1 cellular context compared by ENCODE assay signal in the genomic region with DNA sequence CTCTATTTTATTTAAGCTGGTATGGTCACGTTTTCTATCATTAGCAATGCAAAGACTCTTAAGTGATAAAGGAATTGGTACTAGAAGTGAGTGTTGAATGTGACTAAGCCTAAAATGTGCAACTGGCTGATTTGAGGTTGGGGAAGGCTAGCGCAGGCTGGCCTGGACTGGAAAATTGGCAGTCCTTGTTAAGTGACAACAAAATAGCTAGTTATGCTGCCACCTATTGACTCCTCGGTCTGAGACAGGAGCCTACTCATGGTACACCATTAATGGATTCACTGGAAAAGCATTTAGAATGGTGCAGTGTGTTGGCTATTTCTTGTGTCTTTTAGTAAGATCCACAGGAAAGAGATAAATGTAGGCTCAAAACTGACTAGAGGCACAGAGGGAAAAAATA.
TF ChIP-seq lines count a peak whose summit lies in the region.

No MANE protein-coding gene starts in this region.

TF ChIP-seq in GM23338, 12 proteins besides CTCF, POLR2A, EP300 and RAD21 (continued from another document):
- TF ChIP-seq, protein P1, sequence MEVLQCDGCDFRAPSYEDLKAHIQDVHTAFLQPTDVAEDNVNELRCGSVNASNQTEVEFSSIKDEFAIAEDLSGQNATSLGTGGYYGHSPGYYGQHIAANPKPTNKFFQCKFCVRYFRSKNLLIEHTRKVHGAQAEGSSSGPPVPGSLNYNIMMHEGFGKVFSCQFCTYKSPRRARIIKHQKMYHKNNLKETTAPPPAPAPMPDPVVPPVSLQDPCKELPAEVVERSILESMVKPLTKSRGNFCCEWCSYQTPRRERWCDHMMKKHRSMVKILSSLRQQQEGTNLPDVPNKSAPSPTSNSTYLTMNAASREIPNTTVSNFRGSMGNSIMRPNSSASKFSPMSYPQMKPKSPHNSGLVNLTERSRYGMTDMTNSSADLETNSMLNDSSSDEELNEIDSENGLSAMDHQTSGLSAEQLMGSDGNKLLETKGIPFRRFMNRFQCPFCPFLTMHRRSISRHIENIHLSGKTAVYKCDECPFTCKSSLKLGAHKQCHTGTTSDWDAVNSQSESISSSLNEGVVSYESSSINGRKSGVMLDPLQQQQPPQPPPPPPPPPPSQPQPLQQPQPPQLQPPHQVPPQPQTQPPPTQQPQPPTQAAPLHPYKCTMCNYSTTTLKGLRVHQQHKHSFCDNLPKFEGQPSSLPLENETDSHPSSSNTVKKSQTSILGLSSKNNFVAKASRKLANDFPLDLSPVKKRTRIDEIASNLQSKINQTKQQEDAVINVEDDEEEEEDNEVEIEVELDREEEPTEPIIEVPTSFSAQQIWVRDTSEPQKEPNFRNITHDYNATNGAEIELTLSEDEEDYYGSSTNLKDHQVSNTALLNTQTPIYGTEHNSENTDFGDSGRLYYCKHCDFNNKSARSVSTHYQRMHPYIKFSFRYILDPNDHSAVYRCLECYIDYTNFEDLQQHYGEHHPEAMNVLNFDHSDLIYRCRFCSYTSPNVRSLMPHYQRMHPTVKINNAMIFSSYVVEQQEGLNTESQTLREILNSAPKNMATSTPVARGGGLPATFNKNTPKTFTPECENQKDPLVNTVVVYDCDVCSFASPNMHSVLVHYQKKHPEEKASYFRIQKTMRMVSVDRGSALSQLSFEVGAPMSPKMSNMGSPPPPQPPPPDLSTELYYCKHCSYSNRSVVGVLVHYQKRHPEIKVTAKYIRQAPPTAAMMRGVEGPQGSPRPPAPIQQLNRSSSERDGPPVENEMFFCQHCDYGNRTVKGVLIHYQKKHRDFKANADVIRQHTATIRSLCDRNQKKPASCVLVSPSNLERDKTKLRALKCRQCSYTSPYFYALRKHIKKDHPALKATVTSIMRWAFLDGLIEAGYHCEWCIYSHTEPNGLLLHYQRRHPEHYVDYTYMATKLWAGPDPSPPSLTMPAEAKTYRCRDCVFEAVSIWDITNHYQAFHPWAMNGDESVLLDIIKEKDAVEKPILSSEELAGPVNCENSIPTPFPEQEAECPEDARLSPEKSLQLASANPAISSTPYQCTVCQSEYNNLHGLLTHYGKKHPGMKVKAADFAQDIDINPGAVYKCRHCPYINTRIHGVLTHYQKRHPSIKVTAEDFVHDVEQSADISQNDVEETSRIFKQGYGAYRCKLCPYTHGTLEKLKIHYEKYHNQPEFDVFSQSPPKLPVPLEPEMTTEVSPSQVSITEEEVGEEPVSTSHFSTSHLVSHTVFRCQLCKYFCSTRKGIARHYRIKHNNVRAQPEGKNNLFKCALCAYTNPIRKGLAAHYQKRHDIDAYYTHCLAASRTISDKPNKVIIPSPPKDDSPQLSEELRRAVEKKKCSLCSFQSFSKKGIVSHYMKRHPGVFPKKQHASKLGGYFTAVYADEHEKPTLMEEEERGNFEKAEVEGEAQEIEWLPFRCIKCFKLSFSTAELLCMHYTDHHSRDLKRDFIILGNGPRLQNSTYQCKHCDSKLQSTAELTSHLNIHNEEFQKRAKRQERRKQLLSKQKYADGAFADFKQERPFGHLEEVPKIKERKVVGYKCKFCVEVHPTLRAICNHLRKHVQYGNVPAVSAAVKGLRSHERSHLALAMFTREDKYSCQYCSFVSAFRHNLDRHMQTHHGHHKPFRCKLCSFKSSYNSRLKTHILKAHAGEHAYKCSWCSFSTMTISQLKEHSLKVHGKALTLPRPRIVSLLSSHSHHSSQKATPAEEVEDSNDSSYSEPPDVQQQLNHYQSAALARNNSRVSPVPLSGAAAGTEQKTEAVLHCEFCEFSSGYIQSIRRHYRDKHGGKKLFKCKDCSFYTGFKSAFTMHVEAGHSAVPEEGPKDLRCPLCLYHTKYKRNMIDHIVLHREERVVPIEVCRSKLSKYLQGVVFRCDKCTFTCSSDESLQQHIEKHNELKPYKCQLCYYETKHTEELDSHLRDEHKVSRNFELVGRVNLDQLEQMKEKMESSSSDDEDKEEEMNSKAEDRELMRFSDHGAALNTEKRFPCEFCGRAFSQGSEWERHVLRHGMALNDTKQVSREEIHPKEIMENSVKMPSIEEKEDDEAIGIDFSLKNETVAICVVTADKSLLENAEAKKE (CRISPR knock-in tag; IDR thresholded peaks at IDR 0.05) = no peak
- TF ChIP-seq NANOG (IDR thresholded peaks at IDR 0.05; ENCODE audit: borderline replicate concordance) = no peak
